Comparison of ENCODE assay signal across 24 cellular contexts in genomic region chr3:57659810-57660439, GRCh38. TPM values are rescaled to one million over a fixed set of nuclear protein-coding genes. Genes with fewer than 3 reads are reported as not detected.
DNase-seq lines count a peak whose midpoint lies in the region; ATAC-seq and TF ChIP-seq lines count a peak whose summit lies in the region.
"Had no signal": no experiment of that assay in that cellular context is flagged by ENCODE, and none has a peak within 500 bp of the region (broad histone marks: within the 10 kb centered on the region; RNA-seq: fewer than 3 reads in every experiment).

No MANE protein-coding gene starts in this region.

- H3K18ac ChIP-seq in H9 (ENCODE audit: insufficient read length, low read depth, low read length) = no peak overlapping the region

- no peaks in the 10 kb centered on the region for H3K9me3 ChIP-seq in H9 (ENCODE audit: control insufficient read depth, low read depth, low read length)
- H3K9me3 ChIP-seq: colonic mucosa, sigmoid colon, tibial nerve had no signal

- no peak overlapping the region for H2BK120ac ChIP-seq in H9 (ENCODE audit: low read depth, low read length, poor library complexity, severe bottlenecking)

- no peak overlapping the region for H3K23ac ChIP-seq in H9 (ENCODE audit: insufficient read length, low read depth, low read length)

- DNase-seq in H9 (no peak), RWPE1 (ENCODE audit: low spot score) (no peak), anterior cingulate cortex (lab: John Stamatoyannopoulos, UW) (no peak), NCI-H1105 treated with DMSO at 0.1 percent for 48 hours (lab: John Stamatoyannopoulos, UW) (no peak)
- DNase-seq in natural killer cell treated with Interleukin-12 subunit alpha and Interleukin-12 subunit beta and Interleukin-15 and Interleukin-18, amount 100 ng/mL, for 72 hours (ENCODE audit: low spot score) = no peak
- no peak for DNase-seq in stimulated activated CD4-positive, alpha-beta T cell treated with anti-CD3 and anti-CD28 coated beads, Interleukin-4, amount 100 ng/mL, for 4 hours
- DNase-seq: activated CD4-positive, alpha-beta T cell treated with anti-CD3 and anti-CD28 coated beads for 36 hours; activated naive CD8-positive, alpha-beta T cell treated with anti-CD3 and anti-CD28 coated beads for 36 hours; CD8-positive, alpha-beta T cell; colonic mucosa; GOT3; Karpas-422; left cardiac atrium; NCI-H1092 treated with DMSO at 0.1 percent for 48 hours; NCI-H2081 treated with DMSO at 0.1 percent for 48 hours; NCI-H524; RPMI8226; sigmoid colon; stimulated activated naive CD4-positive, alpha-beta T cell had no signal

- no peak overlapping the region for H2BK12ac ChIP-seq in H9 (ENCODE audit: insufficient read length, low read depth, low read length)

- H3K27ac ChIP-seq in H9 (ENCODE audit: insufficient read length, low read depth, low read length) (peak overlapping the region; percentile 9), RWPE1 (peak overlapping the region; percentile 47)
- H3K27ac ChIP-seq: colonic mucosa, sigmoid colon had no signal

- H4K8ac ChIP-seq in H9 (replicated peaks; ENCODE audit: insufficient read length, low read depth, low read length) = no peak overlapping the region

- no peaks in the 10 kb centered on the region for H3K79me2 ChIP-seq in H9 (ENCODE audit: insufficient read depth, low read length)

- ATAC-seq in esophagus mucosa = peak; percentile 84
- no peak for ATAC-seq in natural killer cell treated with Interleukin-12 subunit alpha and Interleukin-12 subunit beta and Interleukin-15 and Interleukin-18, amount 100 ng/mL, for 72 hours
- ATAC-seq: activated CD4-positive, alpha-beta T cell treated with anti-CD3 and anti-CD28 coated beads for 36 hours; CD8-positive, alpha-beta T cell; GM12878; left cardiac atrium had no signal

- H2BK15ac ChIP-seq in H9 (ENCODE audit: low read depth, low read length) = no peak overlapping the region

- H3T11ph ChIP-seq in H9 (ENCODE audit: low read length) = no peak overlapping the region

- no peak overlapping the region for H3K14ac ChIP-seq in H9 (ENCODE audit: insufficient read depth, low read length)

- no peak overlapping the region for H2AFZ ChIP-seq in H9 (ENCODE audit: low read length)

- no CpG with 5 or more reads among the region's 4 CpGs for WGBS in H9 (ENCODE audit: extremely low coverage, insufficient read length, low lambda C conversion rate)

- CTCF ChIA-PET in RWPE1 (lab: Yijun Ruan, JAX) = no interaction called here

- H3K4ac ChIP-seq in H9 (ENCODE audit: low read depth, low read length) = no peak overlapping the region

- no peaks in the 10 kb centered on the region for H3K27me3 ChIP-seq in H9 (ENCODE audit: insufficient read depth, low read length)
- H3K27me3 ChIP-seq: colonic mucosa, sigmoid colon, tibial nerve had no signal

- POLR2A ChIA-PET in RWPE1 (lab: Yijun Ruan, JAX; ENCODE audit: low non-redundant PET) = no interaction called here

- H3K27me3 Mint-ChIP-seq in H9 (ENCODE audit: low read depth) = no peaks in the 10 kb centered on the region
- H3K27me3 Mint-ChIP-seq in natural killer cell treated with Interleukin-12 subunit alpha and Interleukin-12 subunit beta and Interleukin-15 and Interleukin-18, amount 100 ng/mL, for 72 hours = no peaks in the 10 kb centered on the region
- H3K27me3 Mint-ChIP-seq: activated CD4-positive, alpha-beta T cell treated with anti-CD3 and anti-CD28 coated beads for 36 hours; activated naive CD8-positive, alpha-beta T cell treated with anti-CD3 and anti-CD28 coated beads for 36 hours had no signal

- peak overlapping the region in 2 of 3 experiments; percentile 49 to 77; a peak in 2 of 7 replicates for H3K27ac Mint-ChIP-seq in H9
- peak overlapping the region; percentile 18 to 32 for H3K27ac Mint-ChIP-seq in natural killer cell treated with Interleukin-12 subunit alpha and Interleukin-12 subunit beta and Interleukin-15 and Interleukin-18, amount 100 ng/mL, for 72 hours
- H3K27ac Mint-ChIP-seq: activated CD4-positive, alpha-beta T cell treated with anti-CD3 and anti-CD28 coated beads for 36 hours had no signal

- H2BK20ac ChIP-seq in H9 (ENCODE audit: low read depth, low read length, poor library complexity, severe bottlenecking) = no peak overlapping the region

- H3K4me1 Mint-ChIP-seq in H9 = peaks cover 17% of the 10 kb centered on the region in 2 experiments
- peaks cover 7% of the 10 kb centered on the region in 2 donors for H3K4me1 Mint-ChIP-seq in natural killer cell treated with Interleukin-12 subunit alpha and Interleukin-12 subunit beta and Interleukin-15 and Interleukin-18, amount 100 ng/mL, for 72 hours (ENCODE audit: low read depth in 2 of 2)
- H3K4me1 Mint-ChIP-seq: activated CD4-positive, alpha-beta T cell treated with anti-CD3 and anti-CD28 coated beads for 36 hours; mesothelial cell of epicardium had no signal

- H4K91ac ChIP-seq in H9 (ENCODE audit: insufficient read length, low read depth, low read length) = no peak overlapping the region

- H3K4me3 Mint-ChIP-seq in H9 = no peak overlapping the region; a peak in 1 of 5 replicates
- H3K4me3 Mint-ChIP-seq in natural killer cell treated with Interleukin-12 subunit alpha and Interleukin-12 subunit beta and Interleukin-15 and Interleukin-18, amount 100 ng/mL, for 72 hours = no peak overlapping the region
- H3K4me3 Mint-ChIP-seq: activated CD4-positive, alpha-beta T cell treated with anti-CD3 and anti-CD28 coated beads for 36 hours; activated naive CD8-positive, alpha-beta T cell treated with anti-CD3 and anti-CD28 coated beads for 36 hours; CD8-positive, alpha-beta T cell; mesothelial cell of epicardium had no signal

- H3K79me1 ChIP-seq in H9 (ENCODE audit: insufficient read depth, low read depth, low read length, poor library complexity, severe bottlenecking) = no peaks in the 10 kb centered on the region

- no peaks in the 10 kb centered on the region for H3K4me1 ChIP-seq in H9 (ENCODE audit: insufficient read depth, low read length)
- H3K4me1 ChIP-seq: colonic mucosa, sigmoid colon had no signal

- H3K4me2 ChIP-seq in H9 (ENCODE audit: insufficient read depth, insufficient read length, low read length) = no peak overlapping the region

- H3K23me2 ChIP-seq in H9 (ENCODE audit: insufficient read length, low read depth, low read length, poor library complexity, severe bottlenecking) = no peaks in the 10 kb centered on the region

- H2AK5ac ChIP-seq in H9 (ENCODE audit: insufficient read length, low read length) = no peak overlapping the region

- H4K20me1 ChIP-seq in H9 (ENCODE audit: control insufficient read depth, insufficient read depth, insufficient read length) = no peaks in the 10 kb centered on the region

- no peaks in the 10 kb centered on the region for H3K9me3 Mint-ChIP-seq in H9
- no peaks in the 10 kb centered on the region for H3K9me3 Mint-ChIP-seq in natural killer cell treated with Interleukin-12 subunit alpha and Interleukin-12 subunit beta and Interleukin-15 and Interleukin-18, amount 100 ng/mL, for 72 hours
- H3K9me3 Mint-ChIP-seq: activated naive CD8-positive, alpha-beta T cell treated with anti-CD3 and anti-CD28 coated beads for 36 hours; activated T-helper 2 cell treated with anti-CD3 and anti-CD28 coated beads, Interferon-gamma antibody, Interleukin-2, Interleukin-4, amounts not matched to agents 10 μg/mL and 5 μg/mL and 100 μg/mL, durations not matched to agents 14 hours and 24 hours and 36 hours; CD8-positive, alpha-beta T cell; mesothelial cell of epicardium had no signal

- H3K56ac ChIP-seq in H9 (ENCODE audit: insufficient read length, low read depth, low read length) = no peak overlapping the region

- H4K5ac ChIP-seq in H9 (ENCODE audit: insufficient read length, low read depth, low read length) = no peak overlapping the region

- TF ChIP-seq CTCF in H9 (conservative IDR thresholded peaks at IDR 0.05) = peak; percentile 43; the same call in 2 of the 3 replicates
- no peak for TF ChIP-seq CTCF in RWPE1 (conservative IDR thresholded peaks at IDR 0.05; ENCODE audit: low read depth)

- peaks cover 1 to 29% (median 14%) of the 10 kb centered on the region in 3 experiments; a peak in 5 of 7 replicates for H3K36me3 Mint-ChIP-seq in H9 (ENCODE audit: insufficient read depth in 1 of 3, low read depth in 3 of 3)
- H3K36me3 Mint-ChIP-seq in natural killer cell treated with Interleukin-12 subunit alpha and Interleukin-12 subunit beta and Interleukin-15 and Interleukin-18, amount 100 ng/mL, for 72 hours = peaks cover 9% of the 10 kb centered on the region

- H3K9ac ChIP-seq in H9 (ENCODE audit: extremely low read depth, insufficient read length, low read length) = no peak overlapping the region

- no peak overlapping the region for H2BK5ac ChIP-seq in H9 (ENCODE audit: insufficient read length, low read length)

RNA-seq across cellular contexts. Expression of gene DENND6A, which starts 33.0 kb away (rescaled TPM):
- 13.2 and 16.1 TPM in 2 replicates for total RNA-seq in H9 (2021)
- total RNA-seq in esophagus mucosa = 23.5 TPM
- total RNA-seq in natural killer cell treated with Interleukin-12 subunit alpha and Interleukin-12 subunit beta and Interleukin-15 and Interleukin-18, amount 100 ng/mL, for 72 hours = 10 to 100 TPM; 19.2 to 28.6 TPM
